11 cellular contexts compared by ENCODE assay signal in the genomic region with DNA sequence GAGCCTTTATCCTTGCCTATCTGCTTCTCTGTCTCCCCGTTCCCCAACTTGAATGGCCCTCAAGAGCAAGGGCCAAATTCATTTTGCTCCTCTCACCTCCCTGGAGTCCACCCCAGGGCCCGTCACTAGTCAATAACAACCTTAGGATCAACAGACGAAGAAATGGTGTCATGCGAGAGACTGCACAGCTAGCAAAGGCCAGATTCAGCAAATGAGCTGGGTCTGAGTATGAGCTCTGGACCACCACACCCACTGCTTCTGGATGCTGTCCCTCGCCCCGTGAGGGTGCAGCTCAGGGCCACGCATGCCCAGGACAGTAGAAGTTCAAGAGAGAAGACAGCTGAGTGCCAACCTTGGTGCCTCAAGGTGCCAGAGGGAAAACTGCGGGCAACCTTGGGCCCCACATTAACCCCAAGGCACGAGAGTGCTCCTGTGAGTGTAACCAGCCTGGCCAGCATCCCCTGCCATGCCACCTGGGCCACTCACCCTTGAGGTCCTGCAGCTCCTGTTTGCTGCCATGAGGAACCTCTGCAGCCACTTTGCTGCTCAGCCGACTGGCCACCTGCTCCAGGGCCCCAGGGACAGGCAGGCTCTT. TPM values are rescaled to one million over a fixed set of nuclear protein-coding genes. Genes with fewer than 3 reads are reported as not detected.
DNase-seq lines count a peak whose midpoint lies in the region; ATAC-seq and TF ChIP-seq lines count a peak whose summit lies in the region.
"Had no signal": no experiment of that assay in that cellular context is flagged by ENCODE, and none has a peak within 500 bp of the region (broad histone marks: within the 10 kb centered on the region; RNA-seq: fewer than 3 reads in every experiment).

No MANE protein-coding gene starts in this region.

- H3K36me3 Mint-ChIP-seq in activated naive CD4-positive, alpha-beta T cell treated with anti-CD3 and anti-CD28 coated beads, Interleukin-2, amount 10 ng/mL, durations not matched to agents 7 days and 5 days: peaks cover 19% of the 10 kb centered on the region
- peaks cover 8% of the 10 kb centered on the region for H3K36me3 Mint-ChIP-seq in glutamatergic neuron (ENCODE audit: unreplicated experiment)
- peaks cover 22 to 33% of the 10 kb centered on the region in 2 donors for H3K36me3 Mint-ChIP-seq in stimulated activated naive B cell treated with anti-CD40 and anti-IgM and Interleukin-4, amounts not matched to agents 10 μg/mL and 1 μg/mL and 100 μg/mL, for 72 hours

- no peak for TF ChIP-seq CTCF in WI38 (IDR thresholded peaks at IDR 0.05; ENCODE audit: low read depth, low read length)
- no peak for TF ChIP-seq CTCF in glutamatergic neuron (IDR thresholded peaks at IDR 0.05; ENCODE audit: partially characterized antibody, unreplicated experiment)

- H3K4me3 ChIP-seq in WI38 (ENCODE audit: low read depth, low read length): peak overlapping the region; percentile 88

- no peak for ATAC-seq in stimulated activated naive B cell treated with anti-CD40 and anti-IgM and Interleukin-4, amounts not matched to agents 10 μg/mL and 1 μg/mL and 100 μg/mL, for 72 hours (replicated peaks)
- no peak for ATAC-seq in HG03439 (IDR thresholded peaks at IDR 0.05; ENCODE audit: unreplicated experiment)
- no peak for ATAC-seq in HG03460 (IDR thresholded peaks at IDR 0.05; ENCODE audit: unreplicated experiment)

- CTCF ChIA-PET in activated naive CD4-positive, alpha-beta T cell treated with anti-CD3 and anti-CD28 coated beads, Interleukin-2, amount 10 ng/mL, durations not matched to agents 7 days and 5 days (lab: Charles Lee): interaction anchor here (1.9 to 3.1 kb wide), 2 partner anchors 10 to 125 kb away, joined by 7 to 19 read pairs; a partner anchor contains a TSS

- no peaks in the 10 kb centered on the region for H3K9me3 Mint-ChIP-seq in activated naive CD4-positive, alpha-beta T cell treated with anti-CD3 and anti-CD28 coated beads, Interleukin-2, amount 10 ng/mL, durations not matched to agents 7 days and 5 days
- peaks cover 18% of the 10 kb centered on the region for H3K9me3 Mint-ChIP-seq in glutamatergic neuron (ENCODE audit: unreplicated experiment)
- H3K9me3 Mint-ChIP-seq in stimulated activated naive B cell treated with anti-CD40 and anti-IgM and Interleukin-4, amounts not matched to agents 10 μg/mL and 1 μg/mL and 100 μg/mL, for 72 hours: no peaks in the 10 kb centered on the region

- H3K27ac Mint-ChIP-seq in activated naive CD4-positive, alpha-beta T cell treated with anti-CD3 and anti-CD28 coated beads, Interleukin-2, amount 10 ng/mL, durations not matched to agents 7 days and 5 days: peak overlapping the region; percentile 8
- peak overlapping the region; percentile 98 for H3K27ac Mint-ChIP-seq in glutamatergic neuron (ENCODE audit: unreplicated experiment)
- H3K27ac Mint-ChIP-seq in stimulated activated naive B cell treated with anti-CD40 and anti-IgM and Interleukin-4, amounts not matched to agents 10 μg/mL and 1 μg/mL and 100 μg/mL, for 72 hours: peak overlapping the region; percentile 63

- H3K27me3 Mint-ChIP-seq in activated naive CD4-positive, alpha-beta T cell treated with anti-CD3 and anti-CD28 coated beads, Interleukin-2, amount 10 ng/mL, durations not matched to agents 7 days and 5 days: no peaks in the 10 kb centered on the region
- peaks cover 19% of the 10 kb centered on the region for H3K27me3 Mint-ChIP-seq in glutamatergic neuron (ENCODE audit: unreplicated experiment)
- H3K27me3 Mint-ChIP-seq in stimulated activated naive B cell treated with anti-CD40 and anti-IgM and Interleukin-4, amounts not matched to agents 10 μg/mL and 1 μg/mL and 100 μg/mL, for 72 hours: no peaks in the 10 kb centered on the region

- no peak for DNase-seq in activated naive CD4-positive, alpha-beta T cell treated with anti-CD3 and anti-CD28 coated beads, Interleukin-2, amount 10 ng/mL, durations not matched to agents 7 days and 5 days
- DNase-seq in activated naive CD4-positive, alpha-beta T cell treated with Interleukin-2 at 50 U/mL for 16 hours: no peak
- DNase-seq in glutamatergic neuron (no peak), NCI-H1105 (lab: John Stamatoyannopoulos, UW) (no peak)
- no peak for DNase-seq in stimulated activated naive B cell treated with anti-CD40 and anti-IgM and Interleukin-4, amounts not matched to agents 10 μg/mL and 1 μg/mL and 100 μg/mL, for 72 hours
- DNase-seq: NCI-H524 treated with DMSO at 0.1 percent for 48 hours had no signal

- peaks cover 34% of the 10 kb centered on the region for H3K4me1 Mint-ChIP-seq in activated naive CD4-positive, alpha-beta T cell treated with anti-CD3 and anti-CD28 coated beads, Interleukin-2, amount 10 ng/mL, durations not matched to agents 7 days and 5 days
- H3K4me1 Mint-ChIP-seq in glutamatergic neuron (ENCODE audit: low read depth, unreplicated experiment): peaks cover 9% of the 10 kb centered on the region
- H3K4me1 Mint-ChIP-seq in stimulated activated naive B cell treated with anti-CD40 and anti-IgM and Interleukin-4, amounts not matched to agents 10 μg/mL and 1 μg/mL and 100 μg/mL, for 72 hours: peaks cover 21 to 46% of the 10 kb centered on the region in 2 donors

- peak overlapping the region; percentile 95 for H3K4me3 Mint-ChIP-seq in activated naive CD4-positive, alpha-beta T cell treated with anti-CD3 and anti-CD28 coated beads, Interleukin-2, amount 10 ng/mL, durations not matched to agents 7 days and 5 days
- H3K4me3 Mint-ChIP-seq in glutamatergic neuron (ENCODE audit: unreplicated experiment): peak overlapping the region; percentile 96
- peak overlapping the region; percentile 95 to 97 for H3K4me3 Mint-ChIP-seq in stimulated activated naive B cell treated with anti-CD40 and anti-IgM and Interleukin-4, amounts not matched to agents 10 μg/mL and 1 μg/mL and 100 μg/mL, for 72 hours

RNA-seq across cellular contexts. Expression of a gene that starts 11.8 kb away (rescaled TPM):
- total RNA-seq in glutamatergic neuron (ENCODE audit: unreplicated experiment): 354 TPM

RNA-seq across cellular contexts. Expression of a gene that starts 19.1 kb away (rescaled TPM):
- 106 TPM for total RNA-seq in glutamatergic neuron (ENCODE audit: unreplicated experiment)

RNA-seq across cellular contexts. Expression of a gene that starts 33.7 kb away (rescaled TPM):
- not detected for total RNA-seq in glutamatergic neuron (ENCODE audit: unreplicated experiment)
- total RNA-seq: HT1080 had no signal

RNA-seq across cellular contexts. Expression of a gene that starts 48.7 kb away (rescaled TPM):
- total RNA-seq in glutamatergic neuron (ENCODE audit: unreplicated experiment): not detected
- total RNA-seq: cardiac septum, HT1080 had no signal

RNA-seq across cellular contexts. Expression of a gene that starts 51.0 kb away (rescaled TPM):
- 28.9 TPM for total RNA-seq in glutamatergic neuron (ENCODE audit: unreplicated experiment)

Comparison
In these comparisons a context has a peak if more than half of its experiments do, and no peak if none do; other contexts are left out.
1. H3K27ac Mint-ChIP-seq: peak in every context shown above with its lines; median percentile 98 in glutamatergic neuron; 63 in stimulated activated naive B cell treated with anti-CD40 and anti-IgM and Interleukin-4, amounts not matched to agents 10 μg/mL and 1 μg/mL and 100 μg/mL, for 72 hours; 8 in activated naive CD4-positive, alpha-beta T cell treated with anti-CD3 and anti-CD28 coated beads, Interleukin-2, amount 10 ng/mL, durations not matched to agents 7 days and 5 days.